1 cellular context compared by ENCODE assay signal in the genomic region with DNA sequence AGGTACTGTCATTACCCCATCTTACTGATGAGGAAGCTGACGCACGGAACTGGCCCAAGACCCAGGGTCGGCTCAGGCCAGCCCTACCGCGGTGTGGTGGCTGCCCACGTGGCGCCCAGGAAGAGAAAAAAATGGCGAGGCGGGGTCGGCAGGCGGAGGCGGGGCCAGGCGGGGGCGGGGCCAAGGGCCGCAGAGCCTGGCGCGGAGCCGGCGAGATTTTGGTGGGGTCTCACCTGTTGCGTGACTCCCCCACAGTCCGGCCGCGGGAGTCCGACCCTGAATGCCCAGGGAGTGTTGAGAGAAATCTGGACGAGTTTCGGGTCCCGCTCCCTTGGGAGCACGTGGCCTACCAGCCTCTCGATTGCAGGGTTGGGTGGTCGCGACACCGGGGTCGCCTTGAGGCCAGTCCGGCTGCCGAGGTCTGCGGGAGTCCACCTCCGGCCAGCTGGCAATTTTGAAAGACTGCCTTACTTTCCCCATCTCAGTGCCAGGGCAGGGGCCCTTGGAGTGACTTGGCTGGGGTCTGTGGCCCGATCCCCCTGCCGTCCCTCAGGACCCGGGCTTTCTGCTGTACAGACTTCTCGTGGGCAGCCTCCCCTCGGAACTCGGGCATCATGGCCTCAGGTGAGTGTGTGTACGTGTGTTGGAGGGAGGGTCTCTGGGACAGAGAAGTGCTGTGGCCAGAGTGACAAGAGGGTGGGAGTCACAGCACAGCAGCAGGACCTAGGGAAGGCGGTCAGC.
TF ChIP-seq lines count a peak whose summit lies in the region.

A gene (plus strand): TSS at position 183 of the 741 bp plus-strand sequence. CDS start 1,339 bp downstream, outside the sequence.

TF ChIP-seq in K562, 482 proteins besides CTCF, POLR2A, EP300 and RAD21 (continued from another document and continues in another):
- TF ChIP-seq, protein P1, sequence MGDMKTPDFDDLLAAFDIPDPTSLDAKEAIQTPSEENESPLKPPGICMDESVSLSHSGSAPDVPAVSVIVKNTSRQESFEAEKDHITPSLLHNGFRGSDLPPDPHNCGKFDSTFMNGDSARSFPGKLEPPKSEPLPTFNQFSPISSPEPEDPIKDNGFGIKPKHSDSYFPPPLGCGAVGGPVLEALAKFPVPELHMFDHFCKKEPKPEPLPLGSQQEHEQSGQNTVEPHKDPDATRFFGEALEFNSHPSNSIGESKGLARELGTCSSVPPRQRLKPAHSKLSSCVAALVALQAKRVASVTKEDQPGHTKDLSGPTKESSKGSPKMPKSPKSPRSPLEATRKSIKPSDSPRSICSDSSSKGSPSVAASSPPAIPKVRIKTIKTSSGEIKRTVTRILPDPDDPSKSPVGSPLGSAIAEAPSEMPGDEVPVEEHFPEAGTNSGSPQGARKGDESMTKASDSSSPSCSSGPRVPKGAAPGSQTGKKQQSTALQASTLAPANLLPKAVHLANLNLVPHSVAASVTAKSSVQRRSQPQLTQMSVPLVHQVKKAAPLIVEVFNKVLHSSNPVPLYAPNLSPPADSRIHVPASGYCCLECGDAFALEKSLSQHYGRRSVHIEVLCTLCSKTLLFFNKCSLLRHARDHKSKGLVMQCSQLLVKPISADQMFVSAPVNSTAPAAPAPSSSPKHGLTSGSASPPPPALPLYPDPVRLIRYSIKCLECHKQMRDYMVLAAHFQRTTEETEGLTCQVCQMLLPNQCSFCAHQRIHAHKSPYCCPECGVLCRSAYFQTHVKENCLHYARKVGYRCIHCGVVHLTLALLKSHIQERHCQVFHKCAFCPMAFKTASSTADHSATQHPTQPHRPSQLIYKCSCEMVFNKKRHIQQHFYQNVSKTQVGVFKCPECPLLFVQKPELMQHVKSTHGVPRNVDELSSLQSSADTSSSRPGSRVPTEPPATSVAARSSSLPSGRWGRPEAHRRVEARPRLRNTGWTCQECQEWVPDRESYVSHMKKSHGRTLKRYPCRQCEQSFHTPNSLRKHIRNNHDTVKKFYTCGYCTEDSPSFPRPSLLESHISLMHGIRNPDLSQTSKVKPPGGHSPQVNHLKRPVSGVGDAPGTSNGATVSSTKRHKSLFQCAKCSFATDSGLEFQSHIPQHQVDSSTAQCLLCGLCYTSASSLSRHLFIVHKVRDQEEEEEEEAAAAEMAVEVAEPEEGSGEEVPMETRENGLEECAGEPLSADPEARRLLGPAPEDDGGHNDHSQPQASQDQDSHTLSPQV (IDR thresholded peaks at IDR 0.05) = peak; percentile 9; the same call in 1 of the 2 replicates
- TF ChIP-seq, protein P2, sequence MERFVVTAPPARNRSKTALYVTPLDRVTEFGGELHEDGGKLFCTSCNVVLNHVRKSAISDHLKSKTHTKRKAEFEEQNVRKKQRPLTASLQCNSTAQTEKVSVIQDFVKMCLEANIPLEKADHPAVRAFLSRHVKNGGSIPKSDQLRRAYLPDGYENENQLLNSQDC (CRISPR knock-in tag; IDR thresholded peaks at IDR 0.05) = no peak
- TF ChIP-seq NFE2L1 (tag; IDR thresholded peaks at IDR 0.05; ENCODE audit: borderline replicate concordance, low read depth) (no peak), ELF1 (tag; IDR thresholded peaks at IDR 0.05) (peak; percentile 81), GABPB2 (CRISPR knock-in tag; conservative IDR thresholded peaks at IDR 0.05) (no peak), NFE2 (IDR thresholded peaks at IDR 0.05; ENCODE audit: low read depth) (no peak), EWSR1 (IDR thresholded peaks at IDR 0.05; ENCODE audit: borderline replicate concordance, low read depth, partially characterized antibody) (no peak), GABPA (tag; conservative IDR thresholded peaks at IDR 0.05; ENCODE audit: low read depth) (peak; percentile 33; the same call in 1 of the 2 replicates), SIN3A (IDR thresholded peaks at IDR 0.05; ENCODE audit: borderline replicate concordance in 2 of 2, control insufficient read depth in 1 of 2, low read depth in 2 of 2, low read length in 2 of 2) (peak; percentile 65 to 89; a peak in 3 of 4 replicates), TBP (optimal IDR thresholded peaks at IDR 0.05; ENCODE audit: low read depth, low read length) (peak; percentile 70), SUPT5H (IDR thresholded peaks at IDR 0.05) (peak; percentile 85), RBM15 (IDR thresholded peaks at IDR 0.05; ENCODE audit: insufficient read depth, low read length) (no peak), MAZ (CRISPR knock-in tag; conservative IDR thresholded peaks at IDR 0.05 in 1 of 2, IDR thresholded peaks at IDR 0.05 in 1 of 2) (peak in 1 of 2 experiments; percentile 82; a peak in 2 of 4 replicates), ZNF217 (CRISPR knock-in tag; IDR thresholded peaks at IDR 0.05) (no peak), HMGN3 (IDR thresholded peaks at IDR 0.05; ENCODE audit: borderline replicate concordance, extremely low read depth, insufficient read length, low read depth, low read length) (peak; percentile 95), HCFC1 (IDR thresholded peaks at IDR 0.05; ENCODE audit: low read depth, low read length) (peak; percentile 46; the same call in 1 of the 2 replicates), SMARCE1 (IDR thresholded peaks at IDR 0.05) (0 out of 2 replicates have a peak, but pooled peaks have one; percentile 41), SAP30 (IDR thresholded peaks at IDR 0.05; ENCODE audit: borderline replicate concordance, insufficient read depth, low read depth, low read length, poor library complexity, severe bottlenecking) (peak; percentile 70), KDM5B (IDR thresholded peaks at IDR 0.05; ENCODE audit: insufficient replicate concordance, low read depth, low read length) (peak; percentile 81), SIX5 (IDR thresholded peaks at IDR 0.05; ENCODE audit: borderline replicate concordance in 1 of 2, insufficient read depth in 1 of 2, low read depth in 1 of 2, low read length in 2 of 2) (no peak), ZBTB17 (CRISPR knock-in tag; IDR thresholded peaks at IDR 0.05) (0 out of 2 replicates have a peak, but pooled peaks have one; percentile 31), FOXA3 (CRISPR knock-in tag; conservative IDR thresholded peaks at IDR 0.05 in 1 of 2, IDR thresholded peaks at IDR 0.05 in 1 of 2) (peak in 1 of 2 experiments; percentile 86; a peak in 2 of 4 replicates), ESRRA (IDR thresholded peaks at IDR 0.05; ENCODE audit: borderline replicate concordance, low read depth) (peak; percentile 10; the same call in 1 of the 2 replicates), SMAD1 (IDR thresholded peaks at IDR 0.05; ENCODE audit: low read depth, low read length, partially characterized antibody) (peak; percentile 69), MXI1 (IDR thresholded peaks at IDR 0.05; ENCODE audit: low read depth, low read length) (peak; percentile 88; the same call in 1 of the 2 replicates), KLF13 (tag; IDR thresholded peaks at IDR 0.05; ENCODE audit: borderline replicate concordance, low read depth) (peak; percentile 35; the same call in 1 of the 2 replicates), ZNF764 (CRISPR knock-in tag; IDR thresholded peaks at IDR 0.05; ENCODE audit: low read depth) (no peak), POLR2AphosphoS5 (IDR thresholded peaks at IDR 0.05; ENCODE audit: control insufficient read depth, insufficient read depth, low read depth, low read length) (peak; percentile 77), CAMTA2 (CRISPR knock-in tag; conservative IDR thresholded peaks at IDR 0.05) (peak; percentile 52; the same call in 1 of the 2 replicates), SMAD2 (IDR thresholded peaks at IDR 0.05; ENCODE audit: low read depth, low read length) (no peak), CHD2 (IDR thresholded peaks at IDR 0.05; ENCODE audit: low read depth, low read length) (peak; percentile 50; the same call in 1 of the 2 replicates), KAT8 (IDR thresholded peaks at IDR 0.05; ENCODE audit: low read depth) (no peak), ZNF778 (CRISPR knock-in tag; IDR thresholded peaks at IDR 0.05) (no peak), NEUROD1 (IDR thresholded peaks at IDR 0.05; ENCODE audit: borderline replicate concordance, low read depth, low read length, partially characterized antibody) (peak; percentile 63), JUND (IDR thresholded peaks at IDR 0.05; ENCODE audit: borderline replicate concordance, low read depth, low read length) (no peak), JUND (tag; IDR thresholded peaks at IDR 0.05; ENCODE audit: borderline replicate concordance, low read depth, low read length) (no peak; the same call in 2 of the 3 replicates), ZNF830 (CRISPR knock-in tag; IDR thresholded peaks at IDR 0.05) (no peak), MIER1 (IDR thresholded peaks at IDR 0.05; ENCODE audit: low read depth) (no peak), NFRKB (IDR thresholded peaks at IDR 0.05; ENCODE audit: low read depth) (no peak)
- TF ChIP-seq, protein P3, sequence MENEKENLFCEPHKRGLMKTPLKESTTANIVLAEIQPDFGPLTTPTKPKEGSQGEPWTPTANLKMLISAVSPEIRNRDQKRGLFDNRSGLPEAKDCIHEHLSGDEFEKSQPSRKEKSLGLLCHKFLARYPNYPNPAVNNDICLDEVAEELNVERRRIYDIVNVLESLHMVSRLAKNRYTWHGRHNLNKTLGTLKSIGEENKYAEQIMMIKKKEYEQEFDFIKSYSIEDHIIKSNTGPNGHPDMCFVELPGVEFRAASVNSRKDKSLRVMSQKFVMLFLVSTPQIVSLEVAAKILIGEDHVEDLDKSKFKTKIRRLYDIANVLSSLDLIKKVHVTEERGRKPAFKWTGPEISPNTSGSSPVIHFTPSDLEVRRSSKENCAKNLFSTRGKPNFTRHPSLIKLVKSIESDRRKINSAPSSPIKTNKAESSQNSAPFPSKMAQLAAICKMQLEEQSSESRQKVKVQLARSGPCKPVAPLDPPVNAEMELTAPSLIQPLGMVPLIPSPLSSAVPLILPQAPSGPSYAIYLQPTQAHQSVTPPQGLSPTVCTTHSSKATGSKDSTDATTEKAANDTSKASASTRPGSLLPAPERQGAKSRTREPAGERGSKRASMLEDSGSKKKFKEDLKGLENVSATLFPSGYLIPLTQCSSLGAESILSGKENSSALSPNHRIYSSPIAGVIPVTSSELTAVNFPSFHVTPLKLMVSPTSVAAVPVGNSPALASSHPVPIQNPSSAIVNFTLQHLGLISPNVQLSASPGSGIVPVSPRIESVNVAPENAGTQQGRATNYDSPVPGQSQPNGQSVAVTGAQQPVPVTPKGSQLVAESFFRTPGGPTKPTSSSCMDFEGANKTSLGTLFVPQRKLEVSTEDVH (IDR thresholded peaks at IDR 0.05; ENCODE audit: low read depth, partially characterized antibody) = no peak
- TF ChIP-seq, protein P4, sequence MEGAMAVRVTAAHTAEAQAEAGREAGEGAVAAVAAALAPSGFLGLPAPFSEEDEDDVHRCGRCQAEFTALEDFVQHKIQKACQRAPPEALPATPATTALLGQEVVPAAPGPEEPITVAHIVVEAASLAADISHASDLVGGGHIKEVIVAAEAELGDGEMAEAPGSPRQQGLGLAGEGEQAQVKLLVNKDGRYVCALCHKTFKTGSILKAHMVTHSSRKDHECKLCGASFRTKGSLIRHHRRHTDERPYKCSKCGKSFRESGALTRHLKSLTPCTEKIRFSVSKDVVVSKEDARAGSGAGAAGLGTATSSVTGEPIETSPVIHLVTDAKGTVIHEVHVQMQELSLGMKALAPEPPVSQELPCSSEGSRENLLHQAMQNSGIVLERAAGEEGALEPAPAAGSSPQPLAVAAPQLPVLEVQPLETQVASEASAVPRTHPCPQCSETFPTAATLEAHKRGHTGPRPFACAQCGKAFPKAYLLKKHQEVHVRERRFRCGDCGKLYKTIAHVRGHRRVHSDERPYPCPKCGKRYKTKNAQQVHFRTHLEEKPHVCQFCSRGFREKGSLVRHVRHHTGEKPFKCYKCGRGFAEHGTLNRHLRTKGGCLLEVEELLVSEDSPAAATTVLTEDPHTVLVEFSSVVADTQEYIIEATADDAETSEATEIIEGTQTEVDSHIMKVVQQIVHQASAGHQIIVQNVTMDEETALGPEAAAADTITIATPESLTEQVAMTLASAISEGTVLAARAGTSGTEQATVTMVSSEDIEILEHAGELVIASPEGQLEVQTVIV (CRISPR knock-in tag; IDR thresholded peaks at IDR 0.05; ENCODE audit: borderline replicate concordance) = 0 out of 2 replicates have a peak, but pooled peaks have one; percentile 9
- TF ChIP-seq, protein P5, sequence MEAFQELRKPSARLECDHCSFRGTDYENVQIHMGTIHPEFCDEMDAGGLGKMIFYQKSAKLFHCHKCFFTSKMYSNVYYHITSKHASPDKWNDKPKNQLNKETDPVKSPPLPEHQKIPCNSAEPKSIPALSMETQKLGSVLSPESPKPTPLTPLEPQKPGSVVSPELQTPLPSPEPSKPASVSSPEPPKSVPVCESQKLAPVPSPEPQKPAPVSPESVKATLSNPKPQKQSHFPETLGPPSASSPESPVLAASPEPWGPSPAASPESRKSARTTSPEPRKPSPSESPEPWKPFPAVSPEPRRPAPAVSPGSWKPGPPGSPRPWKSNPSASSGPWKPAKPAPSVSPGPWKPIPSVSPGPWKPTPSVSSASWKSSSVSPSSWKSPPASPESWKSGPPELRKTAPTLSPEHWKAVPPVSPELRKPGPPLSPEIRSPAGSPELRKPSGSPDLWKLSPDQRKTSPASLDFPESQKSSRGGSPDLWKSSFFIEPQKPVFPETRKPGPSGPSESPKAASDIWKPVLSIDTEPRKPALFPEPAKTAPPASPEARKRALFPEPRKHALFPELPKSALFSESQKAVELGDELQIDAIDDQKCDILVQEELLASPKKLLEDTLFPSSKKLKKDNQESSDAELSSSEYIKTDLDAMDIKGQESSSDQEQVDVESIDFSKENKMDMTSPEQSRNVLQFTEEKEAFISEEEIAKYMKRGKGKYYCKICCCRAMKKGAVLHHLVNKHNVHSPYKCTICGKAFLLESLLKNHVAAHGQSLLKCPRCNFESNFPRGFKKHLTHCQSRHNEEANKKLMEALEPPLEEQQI (IDR thresholded peaks at IDR 0.05) = no peak
- TF ChIP-seq, protein P6, sequence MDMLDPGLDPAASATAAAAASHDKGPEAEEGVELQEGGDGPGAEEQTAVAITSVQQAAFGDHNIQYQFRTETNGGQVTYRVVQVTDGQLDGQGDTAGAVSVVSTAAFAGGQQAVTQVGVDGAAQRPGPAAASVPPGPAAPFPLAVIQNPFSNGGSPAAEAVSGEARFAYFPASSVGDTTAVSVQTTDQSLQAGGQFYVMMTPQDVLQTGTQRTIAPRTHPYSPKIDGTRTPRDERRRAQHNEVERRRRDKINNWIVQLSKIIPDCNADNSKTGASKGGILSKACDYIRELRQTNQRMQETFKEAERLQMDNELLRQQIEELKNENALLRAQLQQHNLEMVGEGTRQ (CRISPR knock-in tag; IDR thresholded peaks at IDR 0.05) = peak; percentile 83
- TF ChIP-seq, protein P7, sequence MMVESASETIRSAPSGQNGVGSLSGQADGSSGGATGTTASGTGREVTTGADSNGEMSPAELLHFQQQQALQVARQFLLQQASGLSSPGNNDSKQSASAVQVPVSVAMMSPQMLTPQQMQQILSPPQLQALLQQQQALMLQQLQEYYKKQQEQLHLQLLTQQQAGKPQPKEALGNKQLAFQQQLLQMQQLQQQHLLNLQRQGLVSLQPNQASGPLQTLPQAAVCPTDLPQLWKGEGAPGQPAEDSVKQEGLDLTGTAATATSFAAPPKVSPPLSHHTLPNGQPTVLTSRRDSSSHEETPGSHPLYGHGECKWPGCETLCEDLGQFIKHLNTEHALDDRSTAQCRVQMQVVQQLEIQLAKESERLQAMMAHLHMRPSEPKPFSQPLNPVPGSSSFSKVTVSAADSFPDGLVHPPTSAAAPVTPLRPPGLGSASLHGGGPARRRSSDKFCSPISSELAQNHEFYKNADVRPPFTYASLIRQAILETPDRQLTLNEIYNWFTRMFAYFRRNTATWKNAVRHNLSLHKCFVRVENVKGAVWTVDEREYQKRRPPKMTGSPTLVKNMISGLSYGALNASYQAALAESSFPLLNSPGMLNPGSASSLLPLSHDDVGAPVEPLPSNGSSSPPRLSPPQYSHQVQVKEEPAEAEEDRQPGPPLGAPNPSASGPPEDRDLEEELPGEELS (CRISPR knock-in tag; IDR thresholded peaks at IDR 0.05; ENCODE audit: borderline replicate concordance) = peak; percentile 76
- TF ChIP-seq, protein P8, sequence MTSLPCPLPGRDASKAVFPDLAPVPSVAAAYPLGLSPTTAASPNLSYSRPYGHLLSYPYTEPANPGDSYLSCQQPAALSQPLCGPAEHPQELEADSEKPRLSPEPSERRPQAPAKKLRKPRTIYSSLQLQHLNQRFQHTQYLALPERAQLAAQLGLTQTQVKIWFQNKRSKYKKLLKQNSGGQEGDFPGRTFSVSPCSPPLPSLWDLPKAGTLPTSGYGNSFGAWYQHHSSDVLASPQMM (CRISPR knock-in tag; IDR thresholded peaks at IDR 0.05) = no peak
